ENCODE assay signal across 8 cellular contexts in the genomic region with DNA sequence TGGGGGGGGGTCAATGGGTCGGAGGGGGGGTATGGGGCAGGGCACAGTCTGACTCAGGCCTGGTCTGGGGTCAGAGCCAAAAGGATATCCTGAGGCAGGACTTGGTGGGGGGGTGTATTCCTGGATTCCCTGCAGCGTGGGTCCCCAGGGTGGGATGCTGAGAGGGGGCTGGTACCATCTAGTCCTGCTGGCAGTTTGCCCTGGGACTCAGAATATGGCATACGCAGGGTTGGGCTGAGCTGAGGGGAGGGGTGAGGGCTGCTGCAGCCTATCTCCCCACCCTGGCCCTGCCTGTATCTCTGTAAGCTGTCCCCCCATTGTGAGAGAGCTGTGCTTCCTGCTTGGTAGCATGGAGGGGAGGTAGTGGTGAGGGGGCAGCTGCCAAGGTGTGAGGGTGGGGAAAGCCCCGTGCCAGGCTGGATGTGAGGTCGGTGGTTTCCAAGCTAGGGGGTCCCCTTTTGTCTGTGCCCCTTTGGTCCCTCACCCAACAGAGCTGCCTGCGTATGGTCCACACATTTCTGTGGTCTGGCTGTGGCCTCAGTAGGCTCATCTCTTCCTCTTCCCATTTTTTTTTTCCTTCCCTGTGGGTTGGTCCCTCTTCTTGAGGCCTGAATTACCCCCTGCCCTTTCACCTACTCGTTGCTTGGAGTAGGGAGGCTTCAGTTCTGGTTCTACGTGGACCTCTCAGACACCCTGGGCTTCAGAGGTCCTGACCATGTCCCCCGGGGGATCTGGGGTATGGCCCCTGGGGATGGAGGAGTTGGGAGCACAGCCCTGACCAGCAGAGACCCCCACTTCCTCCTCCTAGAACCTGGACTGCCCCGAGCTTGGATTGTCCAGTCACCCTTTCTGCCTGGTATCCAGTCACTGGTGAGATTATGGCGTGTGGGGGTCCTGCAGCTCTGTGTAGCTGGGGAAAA. TPM values are rescaled to one million over a fixed set of nuclear protein-coding genes. Genes with fewer than 3 reads are reported as not detected.
A peak's percentile ranks its signal among the peaks of the same experiment; 100 is the strongest.
DNase-seq lines count a peak whose midpoint lies in the region; ATAC-seq and TF ChIP-seq lines count a peak whose summit lies in the region.

No MANE protein-coding gene starts in this region.

- peaks cover 0 to 3% (median 0%) of the 10 kb centered on the region in 7 donors for H3K9me3 Mint-ChIP-seq in CD14-positive monocyte
- no peaks in the 10 kb centered on the region for H3K9me3 Mint-ChIP-seq in activated naive CD4-positive, alpha-beta T cell treated with anti-CD3 and anti-CD28 coated beads, Interleukin-2, amount 50 U/mL, for 72 hours

- H3K4me3 ChIP-seq in lung: no peak overlapping the region

- intact Hi-C loops in CD14-positive monocyte (cut with micrococcal nuclease): loop anchor here (2.0 to 5.0 kb wide), 3 partner anchors 17 to 227 kb away; no protein-coding TSS in a partner anchor

- DNase-seq in CD14-positive monocyte (ENCODE audit: low spot score) (peak; percentile 81), NAMALWA (ENCODE audit: low spot score) (peak; percentile 41), lung (ENCODE audit: low spot score) (peak; percentile 68), stromal cell of bone marrow (ENCODE audit: low read depth) (peak; percentile 79), GM19240 (ENCODE audit: insufficient read length, low spot score) (no peak)
- DNase-seq in activated naive CD4-positive, alpha-beta T cell treated with anti-CD3 and anti-CD28 coated beads, Interleukin-2, amount 50 U/mL, for 72 hours (ENCODE audit: low spot score in 2 of 2): peak in 1 of 2 donors; percentile 79

- peaks cover 77% of the 10 kb centered on the region for H3K4me1 Mint-ChIP-seq in CD14-positive monocyte

- H3K27ac ChIP-seq in lung (ENCODE audit: low read depth in 1 of 2, low read length in 1 of 2): peak overlapping the region; percentile 64 to 98

- peak in 1 of 2 donors; percentile 2 for ATAC-seq in activated naive CD4-positive, alpha-beta T cell treated with anti-CD3 and anti-CD28 coated beads, Interleukin-2, amount 50 U/mL, for 72 hours
- ATAC-seq in lung (ENCODE audit: insufficient read depth, low FRiP score) (no peak), HG03280 (IDR thresholded peaks at IDR 0.05; ENCODE audit: unreplicated experiment) (no peak), GM21737 (IDR thresholded peaks at IDR 0.05; ENCODE audit: unreplicated experiment) (no peak)

- H3K9me3 ChIP-seq in lung (ENCODE audit: control insufficient read depth in 2 of 2, insufficient read depth in 1 of 2, low read length in 1 of 2): no peaks in the 10 kb centered on the region

- H3K4me3 Mint-ChIP-seq in CD14-positive monocyte: peak overlapping the region; percentile 99

- WGBS in lung, 2 donors: 32 to 34% methylated on average over 10 to 11 of the region's 11 CpGs

- H3K27me3 Mint-ChIP-seq in CD14-positive monocyte (ENCODE audit: low read depth in 3 of 3): peaks cover 0 to 9% (median 6%) of the 10 kb centered on the region in 3 donors

- H3K4me1 ChIP-seq in lung (ENCODE audit: control insufficient read depth in 2 of 2, insufficient read depth in 2 of 2, low read length in 2 of 2): peaks cover 54 to 71% of the 10 kb centered on the region in 2 donors

- peaks cover 0 to 3% of the 10 kb centered on the region in 2 donors for H3K36me3 ChIP-seq in lung (ENCODE audit: control insufficient read depth in 2 of 2, insufficient read depth in 2 of 2, low read length in 2 of 2)

- TF ChIP-seq CTCF in CD14-positive monocyte (IDR thresholded peaks at IDR 0.05): no peak
- TF ChIP-seq CTCF in lung (IDR thresholded peaks at IDR 0.05; ENCODE audit: control extremely low read depth, extremely low read depth): no peak

- peak overlapping the region; percentile 99 to 100 (median 100) for H3K27ac Mint-ChIP-seq in CD14-positive monocyte
- peak overlapping the region; percentile 99 to 100 for H3K27ac Mint-ChIP-seq in activated naive CD4-positive, alpha-beta T cell treated with anti-CD3 and anti-CD28 coated beads, Interleukin-2, amount 50 U/mL, for 72 hours

- peaks cover 31 to 57% of the 10 kb centered on the region in 2 donors for H3K36me3 Mint-ChIP-seq in CD14-positive monocyte
- H3K36me3 Mint-ChIP-seq in activated naive CD4-positive, alpha-beta T cell treated with anti-CD3 and anti-CD28 coated beads, Interleukin-2, amount 50 U/mL, for 72 hours: peaks cover 0 to 2% of the 10 kb centered on the region in 2 donors

- H3K27me3 ChIP-seq in lung (ENCODE audit: control insufficient read depth, insufficient read depth): no peaks in the 10 kb centered on the region

RNA-seq across cellular contexts. Expression of a gene that starts 15.0 kb away (rescaled TPM):
- polyA plus RNA-seq in CD14-positive monocyte (10 to 100 TPM; 14.9 to 29.4 TPM), lung (10 to 100 TPM; 49.8 to 51.7 TPM)
- total RNA-seq in activated naive CD4-positive, alpha-beta T cell treated with anti-CD3 and anti-CD28 coated beads, Interleukin-2, amount 50 U/mL, for 72 hours: 10 to 100 TPM; 21.0 to 23.0 TPM
- 10 to 100 TPM; 36.4 to 75.3 TPM for total RNA-seq in lung

RNA-seq across cellular contexts. Expression of a gene that starts 36.3 kb away (rescaled TPM):
- under 1 TPM in 1 of 2 donors, not detected in 1; 0.11 TPM for polyA plus RNA-seq in CD14-positive monocyte
- total RNA-seq in activated naive CD4-positive, alpha-beta T cell treated with anti-CD3 and anti-CD28 coated beads, Interleukin-2, amount 50 U/mL, for 72 hours: 10 to 100 TPM; 81.8 to 86.7 TPM
- 1 to 10 TPM; 5.5 to 5.7 TPM for total RNA-seq in lung
- polyA plus RNA-seq in lung: 1 to 10 TPM; 3.3 to 6.0 TPM

RNA-seq across cellular contexts. Expression of a gene that starts 40.5 kb away (rescaled TPM):
- polyA plus RNA-seq in CD14-positive monocyte: not detected
- not detected for total RNA-seq in activated naive CD4-positive, alpha-beta T cell treated with anti-CD3 and anti-CD28 coated beads, Interleukin-2, amount 50 U/mL, for 72 hours
- total RNA-seq in lung: 1 to 10 TPM in 1 of 2 donors, not detected in 1; 3.6 TPM
- polyA plus RNA-seq in lung: 1 to 10 TPM in 1 of 2 donors, under 1 TPM in 1; 0.53 to 1.4 TPM

Comparison
In these comparisons a context has a peak if more than half of its experiments do, and no peak if none do; other contexts are left out.
1. RNA of a gene that starts 36.3 kb away (total RNA-seq): 81.8 to 86.7 TPM in activated naive CD4-positive, alpha-beta T cell treated with anti-CD3 and anti-CD28 coated beads, Interleukin-2, amount 50 U/mL, for 72 hours; 5.5 to 5.7 TPM in lung; every median in the first group is over 10 times any median in the second.